ENCODE assay signal across 1 cellular context in genomic region chr10:78458983-78459638, GRCh38.
TF ChIP-seq lines count a peak whose summit lies in the region.

No MANE protein-coding gene starts in this region.

TF ChIP-seq in HepG2, 621 proteins besides CTCF, POLR2A, EP300 and RAD21 (continued from another document and continues in another):
- TF ChIP-seq RERE (CRISPR knock-in tag; IDR thresholded peaks at IDR 0.05; ENCODE audit: low read depth): peak; percentile 97
- TF ChIP-seq ZNF841 (CRISPR knock-in tag; IDR thresholded peaks at IDR 0.05; ENCODE audit: borderline replicate concordance): no peak
- peak; percentile 71 for TF ChIP-seq ZSCAN21 (CRISPR knock-in tag; IDR thresholded peaks at IDR 0.05; ENCODE audit: borderline replicate concordance)
- no peak for TF ChIP-seq SRSF4 (IDR thresholded peaks at IDR 0.05; ENCODE audit: low read depth, low read length, poor library complexity, severe bottlenecking)
- TF ChIP-seq MAFK (conservative IDR thresholded peaks at IDR 0.05 in 1 of 2, IDR thresholded peaks at IDR 0.05 in 1 of 2; ENCODE audit: low read length in 2 of 2): no peak; a peak in 1 of 4 replicates
- TF ChIP-seq PHF8 (CRISPR knock-in tag; IDR thresholded peaks at IDR 0.05): peak; percentile 39
- TF ChIP-seq MEF2D (CRISPR knock-in tag; IDR thresholded peaks at IDR 0.05): peak; percentile 90
- TF ChIP-seq MTA3 (CRISPR knock-in tag; IDR thresholded peaks at IDR 0.05): no peak
- no peak; the same call in 1 of the 2 replicates for TF ChIP-seq MTA1 (CRISPR knock-in tag; IDR thresholded peaks at IDR 0.05; ENCODE audit: borderline replicate concordance)
- TF ChIP-seq ZNF839 (CRISPR knock-in tag; IDR thresholded peaks at IDR 0.05; ENCODE audit: borderline replicate concordance): no peak
- peak; percentile 100 for TF ChIP-seq FOSL2 (CRISPR knock-in tag; IDR thresholded peaks at IDR 0.05)
- TF ChIP-seq ZC3H13 (CRISPR knock-in tag; IDR thresholded peaks at IDR 0.05): no peak
- no peak; the same call in 1 of the 2 replicates for TF ChIP-seq SAFB2 (CRISPR knock-in tag; IDR thresholded peaks at IDR 0.05; ENCODE audit: borderline replicate concordance, low read depth)
- peak; percentile 100 for TF ChIP-seq ARID5B (CRISPR knock-in tag; IDR thresholded peaks at IDR 0.05)
- TF ChIP-seq ZNF577 (CRISPR knock-in tag; IDR thresholded peaks at IDR 0.05; ENCODE audit: borderline replicate concordance, low read depth): no peak
- TF ChIP-seq ZBTB33 (CRISPR knock-in tag; IDR thresholded peaks at IDR 0.05): peak; percentile 79
- peak; percentile 50; the same call in 1 of the 2 replicates for TF ChIP-seq ZNF362 (CRISPR knock-in tag; IDR thresholded peaks at IDR 0.05; ENCODE audit: borderline replicate concordance)
- TF ChIP-seq NAIF1 (CRISPR knock-in tag; IDR thresholded peaks at IDR 0.05; ENCODE audit: borderline replicate concordance): no peak
- TF ChIP-seq AHDC1 (CRISPR knock-in tag; IDR thresholded peaks at IDR 0.05; ENCODE audit: borderline replicate concordance): peak; percentile 100
- no peak for TF ChIP-seq SP1 (IDR thresholded peaks at IDR 0.05)
- TF ChIP-seq SP1 (CRISPR knock-in tag; IDR thresholded peaks at IDR 0.05): peak; percentile 41; the same call in 1 of the 2 replicates
- peak; percentile 97 for TF ChIP-seq CREM (IDR thresholded peaks at IDR 0.05)
- TF ChIP-seq CREM (CRISPR knock-in tag; IDR thresholded peaks at IDR 0.05): no peak
- TF ChIP-seq REST (IDR thresholded peaks at IDR 0.05; ENCODE audit: borderline replicate concordance in 1 of 2, low read depth in 1 of 2, low read length in 2 of 2): peak in 1 of 2 experiments; percentile 80; a peak in 2 of 4 replicates
- no peak for TF ChIP-seq SOX6 (IDR thresholded peaks at IDR 0.05)
- peak; percentile 98 for TF ChIP-seq SOX6 (CRISPR knock-in tag; IDR thresholded peaks at IDR 0.05)
- TF ChIP-seq ZNF567 (CRISPR knock-in tag; IDR thresholded peaks at IDR 0.05; ENCODE audit: borderline replicate concordance): no peak
- TF ChIP-seq POLR2AphosphoS2 (IDR thresholded peaks at IDR 0.05; ENCODE audit: low read depth, low read length): no peak
- no peak for TF ChIP-seq ZNF790 (CRISPR knock-in tag; IDR thresholded peaks at IDR 0.05; ENCODE audit: borderline replicate concordance)
- no peak for TF ChIP-seq ZNF720 (CRISPR knock-in tag; IDR thresholded peaks at IDR 0.05)
- TF ChIP-seq HNRNPK (IDR thresholded peaks at IDR 0.05; ENCODE audit: low read depth, low read length, poor library complexity, severe bottlenecking): no peak
- TF ChIP-seq CHD4 (IDR thresholded peaks at IDR 0.05; ENCODE audit: borderline replicate concordance, low read length): no peak
- TF ChIP-seq MBNL3 (CRISPR knock-in tag; conservative IDR thresholded peaks at IDR 0.05): no peak
- TF ChIP-seq ZBTB7B (CRISPR knock-in tag; IDR thresholded peaks at IDR 0.05): peak; percentile 90
- no peak for TF ChIP-seq TAF1 (CRISPR knock-in tag; IDR thresholded peaks at IDR 0.05)
- 0 out of 2 replicates have a peak, but pooled peaks have one; percentile 81 for TF ChIP-seq SP140L (CRISPR knock-in tag; IDR thresholded peaks at IDR 0.05; ENCODE audit: borderline replicate concordance)
- TF ChIP-seq ZNF75D (CRISPR knock-in tag; IDR thresholded peaks at IDR 0.05; ENCODE audit: borderline replicate concordance): no peak
- peak; percentile 96 for TF ChIP-seq BCL6 (CRISPR knock-in tag; IDR thresholded peaks at IDR 0.05)
